Comparison of ENCODE assay signal across 8 cellular contexts in genomic region chr10:70162892-70163201, GRCh38. TPM values are rescaled to one million over a fixed set of nuclear protein-coding genes. Genes with fewer than 3 reads are reported as not detected.
DNase-seq lines count a peak whose midpoint lies in the region; ATAC-seq lines count a peak whose summit lies in the region.

No MANE protein-coding gene starts in this region.

- ATAC-seq in HG03354 (IDR thresholded peaks at IDR 0.05; ENCODE audit: poor library complexity, severe bottlenecking, unreplicated experiment) (peak; percentile 71), esophagus mucosa (no peak)
- ATAC-seq in activated T-cell treated with anti-CD3 and anti-CD28 coated beads, Interleukin-2, amount 50 U/mL, for 72 hours (replicated peaks in 1 of 2) = peak; percentile 90 to 92

- peak overlapping the region; percentile 79 to 92 for H3K4me3 Mint-ChIP-seq in activated T-cell treated with anti-CD3 and anti-CD28 coated beads, Interleukin-2, amount 50 U/mL, for 72 hours

- DNase-seq in GM19238 (ENCODE audit: insufficient read length, low spot score) = peak; percentile 39
- DNase-seq in activated T-cell treated with anti-CD3 and anti-CD28 coated beads, Interleukin-2, amount 50 U/mL, for 72 hours = peak; percentile 66 to 78
- peak; percentile 71 for DNase-seq in stimulated activated CD4-positive, alpha-beta T cell treated with anti-CD3 and anti-CD28 coated beads, Interleukin-4, amount 100 ng/mL, for 24 hours
- no peak for DNase-seq in NCI-H526 treated with DMSO at 0.1 percent for 48 hours (lab: John Stamatoyannopoulos, UW)
- DNase-seq in NCI-H1105 treated with DMSO at 0.1 percent for 48 hours (lab: John Stamatoyannopoulos, UW) = no peak
- no peak for DNase-seq in NCI-H1048 (lab: John Stamatoyannopoulos, UW)

- peaks cover 10 to 37% of the 10 kb centered on the region in 2 donors for H3K36me3 Mint-ChIP-seq in activated T-cell treated with anti-CD3 and anti-CD28 coated beads, Interleukin-2, amount 50 U/mL, for 72 hours (ENCODE audit: insufficient read depth in 2 of 2)

- peak overlapping the region; percentile 45 for H3K27ac Mint-ChIP-seq in activated T-cell treated with anti-CD3 and anti-CD28 coated beads, Interleukin-2, amount 50 U/mL, for 72 hours

- no peaks in the 10 kb centered on the region for H3K27me3 Mint-ChIP-seq in activated T-cell treated with anti-CD3 and anti-CD28 coated beads, Interleukin-2, amount 50 U/mL, for 72 hours (ENCODE audit: low read depth)

- peaks cover 84% of the 10 kb centered on the region for H3K4me1 Mint-ChIP-seq in activated T-cell treated with anti-CD3 and anti-CD28 coated beads, Interleukin-2, amount 50 U/mL, for 72 hours (ENCODE audit: low read depth)

- H3K9me3 Mint-ChIP-seq in activated T-cell treated with anti-CD3 and anti-CD28 coated beads, Interleukin-2, amount 50 U/mL, for 72 hours = no peaks in the 10 kb centered on the region

RNA-seq across cellular contexts. Expression of gene SAR1A, which starts 7.5 kb away (rescaled TPM):
- 10 to 100 TPM; 87.8 to 97.1 TPM for total RNA-seq in activated T-cell treated with anti-CD3 and anti-CD28 coated beads, Interleukin-2, amount 50 U/mL, for 72 hours
- total RNA-seq in esophagus mucosa = 67.6 TPM

RNA-seq across cellular contexts. Expression of gene TYSND1, which starts 16.3 kb away (rescaled TPM):
- total RNA-seq in activated T-cell treated with anti-CD3 and anti-CD28 coated beads, Interleukin-2, amount 50 U/mL, for 72 hours = 10 to 100 TPM; 11.8 to 13.8 TPM
- total RNA-seq in esophagus mucosa = 16.0 TPM

RNA-seq across cellular contexts. Expression of gene AIFM2, which starts 30.2 kb away (rescaled TPM):
- 1 to 10 TPM; 6.4 to 7.2 TPM for total RNA-seq in activated T-cell treated with anti-CD3 and anti-CD28 coated beads, Interleukin-2, amount 50 U/mL, for 72 hours
- total RNA-seq in esophagus mucosa = 3.7 TPM

Comparison
In these comparisons a context has a peak if more than half of its experiments do, and no peak if none do; other contexts are left out.
1. DNase-seq: peak in GM19238 (single experiment), activated T-cell treated with anti-CD3 and anti-CD28 coated beads, Interleukin-2, amount 50 U/mL, for 72 hours (2 of 2) and stimulated activated CD4-positive, alpha-beta T cell treated with anti-CD3 and anti-CD28 coated beads, Interleukin-4, amount 100 ng/mL, for 24 hours (single experiment); none in NCI-H526 treated with DMSO at 0.1 percent for 48 hours (single experiment), NCI-H1105 treated with DMSO at 0.1 percent for 48 hours (single experiment) and NCI-H1048 (single experiment).